ENCODE assay signal across 19 cellular contexts in the genomic region with DNA sequence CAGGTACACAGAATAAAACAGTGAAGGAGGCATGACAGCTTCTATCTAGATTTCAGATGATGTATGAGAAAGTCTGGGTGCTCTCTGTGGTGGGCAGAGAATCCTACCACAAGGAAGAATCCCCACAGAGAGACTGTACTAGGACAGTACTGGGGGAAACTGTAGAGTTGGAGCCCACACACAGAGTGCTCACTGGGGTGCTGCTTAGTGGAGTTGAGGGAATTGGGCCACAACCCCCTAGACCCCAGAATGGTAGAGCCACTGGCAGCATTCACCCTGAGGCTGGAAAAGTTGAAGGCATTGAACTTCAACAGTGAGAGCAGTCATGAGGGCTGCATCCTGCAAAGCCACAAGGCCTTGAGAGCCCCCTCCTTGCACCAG.
"Had no signal": no experiment of that assay in that cellular context is flagged by ENCODE, and none has a peak within 500 bp of the region (broad histone marks: within the 10 kb centered on the region; RNA-seq: fewer than 3 reads in every experiment).

No MANE protein-coding gene starts in this region.

- H3K9me3 Mint-ChIP-seq: effector memory CD8-positive, alpha-beta T cell; memory B cell; type B pancreatic cell had no signal

- H3K9me3 ChIP-seq: esophagus squamous epithelium, gastroesophageal sphincter, lower lobe of right lung, right atrium auricular region, suprapubic skin, thyroid gland had no signal

- H3K4me1 Mint-ChIP-seq: nephron had no signal

- ATAC-seq: effector memory CD8-positive, alpha-beta T cell; gastroesophageal sphincter; lower lobe of right lung had no signal

- H3K4me3 ChIP-seq: esophagus squamous epithelium, gastroesophageal sphincter, left ventricle myocardium inferior, lower lobe of right lung, right atrium auricular region, suprapubic skin, thyroid gland had no signal

- H3K27ac Mint-ChIP-seq: effector memory CD8-positive, alpha-beta T cell; immature natural killer cell; memory B cell; mesothelial cell of epicardium; nephron; type B pancreatic cell had no signal

- DNase-seq: effector memory CD8-positive, alpha-beta T cell; esophagus squamous epithelium; foreskin fibroblast; glutamatergic neuron; immature natural killer cell; left cardiac atrium; left ventricle myocardium inferior; lower lobe of right lung; stimulated activated CD4-positive, alpha-beta T cell treated with anti-CD3 and anti-CD28 coated beads, Interleukin-12 subunit alpha, Interleukin-12 subunit beta, amount 100 ng/mL, for 4 hours; stimulated activated CD4-positive, alpha-beta T cell treated with anti-CD3 and anti-CD28 coated beads, Interleukin-2, amount 100 ng/mL, for 48 hours; thyroid gland had no signal

- H3K4me1 ChIP-seq: esophagus squamous epithelium, gastroesophageal sphincter, left ventricle myocardium inferior, lower lobe of right lung, right atrium auricular region, suprapubic skin, thyroid gland had no signal

- H3K27me3 Mint-ChIP-seq: memory B cell had no signal

- H3K27me3 ChIP-seq: esophagus squamous epithelium, gastroesophageal sphincter, right atrium auricular region, suprapubic skin, thyroid gland had no signal

- H3K36me3 ChIP-seq: esophagus squamous epithelium, gastroesophageal sphincter, left ventricle myocardium inferior, lower lobe of right lung, right atrium auricular region, suprapubic skin, thyroid gland had no signal

- H3K27ac ChIP-seq: epithelial cell of prostate, esophagus squamous epithelium, gastroesophageal sphincter, left ventricle myocardium inferior, lower lobe of right lung, right atrium auricular region, suprapubic skin, thyroid gland had no signal

- H3K4me3 Mint-ChIP-seq: effector memory CD8-positive, alpha-beta T cell; immature natural killer cell; memory B cell; mesothelial cell of epicardium; nephron; type B pancreatic cell had no signal

- H3K36me3 Mint-ChIP-seq: immature natural killer cell, memory B cell, mesothelial cell of epicardium, type B pancreatic cell had no signal
